9 cellular contexts compared by ENCODE assay signal in genomic region chr3:72739521-72740466, GRCh38.
DNase-seq lines count a peak whose midpoint lies in the region; ATAC-seq and TF ChIP-seq lines count a peak whose summit lies in the region.
"Had no signal": no experiment of that assay in that cellular context is flagged by ENCODE, and none has a peak within 500 bp of the region (broad histone marks: within the 10 kb centered on the region; RNA-seq: fewer than 3 reads in every experiment).

No MANE protein-coding gene starts in this region.

- no peaks in the 10 kb centered on the region for H3K36me3 Mint-ChIP-seq in activated CD8-positive, alpha-beta T cell treated with anti-CD3 and anti-CD28 coated beads, Interleukin-2, amount 10 ng/mL, durations not matched to agents 7 days and 5 days (ENCODE audit: low read depth)

- H3K9me3 Mint-ChIP-seq in activated CD8-positive, alpha-beta T cell treated with anti-CD3 and anti-CD28 coated beads, Interleukin-2, amount 10 ng/mL, durations not matched to agents 7 days and 5 days (ENCODE audit: insufficient read depth), result peaks cover 4% of the 10 kb centered on the region

- peak overlapping the region; percentile 80; the same call in 1 of the 2 replicates for H3K9ac ChIP-seq in ES-I3 (ENCODE audit: low read depth, low read length)
- H3K9ac ChIP-seq in iPS-20b (ENCODE audit: low read depth, low read length), result peak overlapping the region; percentile 45; the same call in 1 of the 2 replicates

- H3K4me1 ChIP-seq in ES-I3 (ENCODE audit: insufficient read depth, low read length) (no peaks in the 10 kb centered on the region), iPS-20b (ENCODE audit: insufficient read depth, low read length) (peaks cover 6% of the 10 kb centered on the region; the same call in 1 of the 2 replicates)
- H3K4me1 ChIP-seq: gastrocnemius medialis had no signal

- no peaks in the 10 kb centered on the region for H3K9me3 ChIP-seq in ES-I3 (ENCODE audit: control insufficient read depth, insufficient read depth, low read length)
- peaks cover 2% of the 10 kb centered on the region; the same call in 1 of the 2 replicates for H3K9me3 ChIP-seq in iPS-20b (ENCODE audit: insufficient read depth, low read depth, low read length)
- H3K9me3 ChIP-seq: gastrocnemius medialis had no signal

- H3K4me3 ChIP-seq in iPS-20b (ENCODE audit: low read length), result peak overlapping the region; percentile 61

- in situ Hi-C loops in ACHN (cut with HindIII; ENCODE audit: low pct_ligation_motif_present, low pct_unique_long_range_greater_than_20kb, low sequenced_read_pairs), result no loop called here

- no peaks in the 10 kb centered on the region for H3K27me3 Mint-ChIP-seq in activated CD8-positive, alpha-beta T cell treated with anti-CD3 and anti-CD28 coated beads, Interleukin-2, amount 10 ng/mL, durations not matched to agents 7 days and 5 days (ENCODE audit: low read depth)

- no peak overlapping the region for H3K27ac ChIP-seq in iPS-20b (ENCODE audit: low read length)
- H3K27ac ChIP-seq: gastrocnemius medialis had no signal

- peak; percentile 54 for DNase-seq in ACHN
- no peak for DNase-seq in activated CD8-positive, alpha-beta T cell treated with anti-CD3 and anti-CD28 coated beads, Interleukin-2, amount 10 ng/mL, durations not matched to agents 7 days and 5 days
- no peak for DNase-seq in ecto neural progenitor cell (ENCODE audit: low spot score)
- no peak for DNase-seq in islet precursor cell
- DNase-seq in GM10266 (ENCODE audit: extremely low spot score), result no peak
- DNase-seq in stimulated activated naive CD4-positive, alpha-beta T cell treated with Interleukin-2 at 50 U/mL for 16 hours (lab: John Stamatoyannopoulos, UW), result no peak
- DNase-seq: gastrocnemius medialis had no signal

- peak overlapping the region; percentile 75 for H3K4me3 Mint-ChIP-seq in activated CD8-positive, alpha-beta T cell treated with anti-CD3 and anti-CD28 coated beads, Interleukin-2, amount 10 ng/mL, durations not matched to agents 7 days and 5 days

- H3K36me3 ChIP-seq in ES-I3 (ENCODE audit: insufficient read depth, low read length), result no peaks in the 10 kb centered on the region
- no peaks in the 10 kb centered on the region for H3K36me3 ChIP-seq in iPS-20b (ENCODE audit: insufficient read depth, low read depth, low read length)
- H3K36me3 ChIP-seq: gastrocnemius medialis had no signal

- ATAC-seq in activated CD8-positive, alpha-beta T cell treated with anti-CD3 and anti-CD28 coated beads, Interleukin-2, amount 10 ng/mL, durations not matched to agents 7 days and 5 days, result no peak

- POLR2A ChIA-PET in activated CD8-positive, alpha-beta T cell treated with anti-CD3 and anti-CD28 coated beads, Interleukin-2, amount 10 ng/mL, durations not matched to agents 7 days and 5 days (lab: Charles Lee), result interaction anchor here (0.6 to 0.8 kb wide), 3 partner anchors 15 to 365 kb away, joined by 3 to 4 read pairs (median 3); no protein-coding TSS in a partner anchor

- peaks cover 28% of the 10 kb centered on the region for H3K27me3 ChIP-seq in iPS-20b (ENCODE audit: insufficient read depth, low read length)

- H3K27ac Mint-ChIP-seq in activated CD8-positive, alpha-beta T cell treated with anti-CD3 and anti-CD28 coated beads, Interleukin-2, amount 10 ng/mL, durations not matched to agents 7 days and 5 days, result peak overlapping the region; percentile 82

- no peak for TF ChIP-seq CTCF in GM10266 (IDR thresholded peaks at IDR 0.05; ENCODE audit: control insufficient read depth, insufficient read depth, low read depth, missing control alignments)

- H3K4me1 Mint-ChIP-seq in activated CD8-positive, alpha-beta T cell treated with anti-CD3 and anti-CD28 coated beads, Interleukin-2, amount 10 ng/mL, durations not matched to agents 7 days and 5 days (ENCODE audit: low read depth), result peaks cover 18% of the 10 kb centered on the region

- CTCF ChIA-PET in activated CD8-positive, alpha-beta T cell treated with anti-CD3 and anti-CD28 coated beads, Interleukin-2, amount 10 ng/mL, durations not matched to agents 7 days and 5 days (lab: Charles Lee), result interaction anchor here (0.7 to 2.7 kb wide), 7 partner anchors 15 to 112 kb away, joined by 3 to 27 read pairs (median 3); no protein-coding TSS in a partner anchor
